ENCODE assay signal across 20 cellular contexts in genomic region chr10:535953-536352, GRCh38.
"Had no signal": no experiment of that assay in that cellular context is flagged by ENCODE, and none has a peak within 500 bp of the region (broad histone marks: within the 10 kb centered on the region; RNA-seq: fewer than 3 reads in every experiment).

No MANE protein-coding gene starts in this region.

- H2AFZ ChIP-seq: parathyroid adenoma had no signal

- H3K4me3 ChIP-seq: esophagus muscularis mucosa, gastrocnemius medialis, left ventricle myocardium inferior, lung, psoas muscle, right lobe of liver, testis, tibial nerve had no signal

- H3K9me3 ChIP-seq: esophagus muscularis mucosa, gastrocnemius medialis, left ventricle myocardium inferior, psoas muscle, right lobe of liver, testis, tibial nerve had no signal

- H3K9ac ChIP-seq: parathyroid adenoma had no signal

- H3K27ac ChIP-seq: epithelial cell of prostate, esophagus muscularis mucosa, gastrocnemius medialis, left ventricle myocardium inferior, parathyroid adenoma, psoas muscle, right lobe of liver, testis, tibial nerve had no signal

- H3K4me1 ChIP-seq: parathyroid adenoma, psoas muscle, right lobe of liver had no signal

- H3K36me3 ChIP-seq: esophagus muscularis mucosa, gastrocnemius medialis, left ventricle myocardium inferior, right lobe of liver, tibial nerve had no signal

- DNase-seq: effector memory CD8-positive, alpha-beta T cell; gastrocnemius medialis; immature natural killer cell; left ventricle myocardium inferior; mesenchymal stem cell; naive B cell; occipital lobe; psoas muscle; retina; stimulated activated CD4-positive, alpha-beta T cell treated with anti-CD3 and anti-CD28 coated beads, Interleukin-2, amount 100 ng/mL, for 24 hours; stimulated activated CD4-positive, alpha-beta T cell treated with anti-CD3 and anti-CD28 coated beads, Interleukin-4, amount 100 ng/mL, for 4 hours; stimulated activated naive B cell treated with anti-CD40 and anti-IgM and Interleukin-4, amounts not matched to agents 10 μg/mL and 1 μg/mL and 100 μg/mL, for 72 hours; stimulated activated naive CD8-positive, alpha-beta T cell treated with anti-CD3 and anti-CD28 coated beads, Interleukin-15, amount 100 ng/mL, for 72 hours; testis had no signal

- H3K27me3 ChIP-seq: esophagus muscularis mucosa, gastrocnemius medialis, right lobe of liver, testis, tibial nerve had no signal
